ENCODE assay signal across 8 cellular contexts in the genomic region with DNA sequence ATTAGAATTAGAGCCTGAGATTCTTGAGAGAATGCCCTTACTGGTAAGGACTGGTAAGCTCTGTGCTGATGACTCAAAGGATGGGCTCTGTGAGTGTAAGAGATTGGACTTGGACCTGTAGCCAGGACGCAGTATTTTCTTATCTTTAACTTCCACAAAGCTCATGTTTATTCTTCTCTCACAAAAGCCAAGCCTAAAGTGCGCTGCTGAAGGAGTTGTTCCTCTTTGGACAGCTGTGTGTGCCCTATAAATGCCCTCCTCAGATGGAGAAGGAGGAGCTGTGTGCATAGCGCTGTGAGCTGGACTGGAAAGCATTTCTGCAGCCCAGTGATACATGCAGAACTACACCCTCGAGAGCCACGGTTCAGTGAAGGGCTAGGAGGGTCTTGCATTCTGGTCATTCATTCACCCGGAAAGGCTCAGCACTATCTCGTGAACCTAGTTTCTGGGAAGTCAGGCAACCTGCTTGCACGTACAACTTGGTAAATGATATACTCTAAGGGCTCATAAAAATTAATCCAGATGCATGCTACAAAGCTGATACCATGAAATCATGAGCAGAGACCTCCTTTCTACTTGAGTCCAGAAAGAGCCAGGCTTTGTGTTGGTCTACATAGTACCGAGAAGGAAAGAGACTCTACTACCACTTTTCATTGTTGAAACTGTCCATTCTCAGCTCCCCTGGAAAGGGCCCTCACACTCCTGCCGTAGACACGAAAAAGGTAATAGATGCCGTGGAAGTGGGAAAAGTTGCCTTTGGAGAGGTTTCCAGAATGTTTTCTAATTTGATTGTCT.
DNase-seq lines count a peak whose midpoint lies in the region; ATAC-seq and TF ChIP-seq lines count a peak whose summit lies in the region.
"Had no signal": no experiment of that assay in that cellular context is flagged by ENCODE, and none has a peak within 500 bp of the region (broad histone marks: within the 10 kb centered on the region; RNA-seq: fewer than 3 reads in every experiment).

No MANE protein-coding gene starts in this region.

- H3K4me1 Mint-ChIP-seq in naive thymus-derived CD8-positive, alpha-beta T cell, result peaks cover 0 to 12% (median under 1%) of the 10 kb centered on the region in 4 donors
- no peaks in the 10 kb centered on the region for H3K4me1 Mint-ChIP-seq in activated CD8-positive, alpha-beta memory T cell treated with anti-CD3 and anti-CD28 coated beads, Interleukin-2, amount 10 ng/mL, durations not matched to agents 7 days and 5 days
- H3K4me1 Mint-ChIP-seq: neural crest cell had no signal

- 46% methylated on average over 10 of the region's 12 CpGs for WGBS in right lobe of liver (ENCODE audit: insufficient coverage, low coverage, low lambda C conversion rate, missing lambda C conversion rate)

- DNase-seq in SJCRH30 (peak; percentile 20 to 52), right lobe of liver (peak in 1 of 3 donors; percentile 50), DMS153 treated with DMSO at 0.1 percent for 48 hours (lab: John Stamatoyannopoulos, UW; ENCODE audit: unreplicated experiment) (no peak)
- no peak for DNase-seq in naive thymus-derived CD8-positive, alpha-beta T cell
- DNase-seq in activated CD8-positive, alpha-beta memory T cell treated with anti-CD3 and anti-CD28 coated beads, Interleukin-2, amount 10 ng/mL, durations not matched to agents 7 days and 5 days, result no peak

- H3K27ac Mint-ChIP-seq in naive thymus-derived CD8-positive, alpha-beta T cell, result peak overlapping the region in 1 of 10 donors; percentile 7
- H3K27ac Mint-ChIP-seq in activated CD8-positive, alpha-beta memory T cell treated with anti-CD3 and anti-CD28 coated beads, Interleukin-2, amount 10 ng/mL, durations not matched to agents 7 days and 5 days, result no peak overlapping the region

- ATAC-seq in GM19023 (IDR thresholded peaks at IDR 0.05; ENCODE audit: unreplicated experiment) (peak; percentile 59), HG03103 (IDR thresholded peaks at IDR 0.05; ENCODE audit: low read depth, unreplicated experiment) (peak; percentile 73), right lobe of liver (peak; percentile 70 to 92 (median 86))
- ATAC-seq in naive thymus-derived CD8-positive, alpha-beta T cell, result no peak
- no peak for ATAC-seq in activated CD8-positive, alpha-beta memory T cell treated with anti-CD3 and anti-CD28 coated beads, Interleukin-2, amount 10 ng/mL, durations not matched to agents 7 days and 5 days

- intact Hi-C loops in right lobe of liver (cut with DNase I), result no loop called here

- no peak overlapping the region for H3K4me3 Mint-ChIP-seq in naive thymus-derived CD8-positive, alpha-beta T cell
- H3K4me3 Mint-ChIP-seq in activated CD8-positive, alpha-beta memory T cell treated with anti-CD3 and anti-CD28 coated beads, Interleukin-2, amount 10 ng/mL, durations not matched to agents 7 days and 5 days, result no peak overlapping the region
- H3K4me3 Mint-ChIP-seq: neural crest cell had no signal

- CTCF ChIA-PET in activated CD8-positive, alpha-beta memory T cell treated with anti-CD3 and anti-CD28 coated beads, Interleukin-2, amount 10 ng/mL, durations not matched to agents 7 days and 5 days (lab: Charles Lee), result no interaction called here

- no peak for TF ChIP-seq POLR2A in right lobe of liver (IDR thresholded peaks at IDR 0.05)

- H3K9me3 Mint-ChIP-seq in naive thymus-derived CD8-positive, alpha-beta T cell, result no peaks in the 10 kb centered on the region
- H3K9me3 Mint-ChIP-seq in activated CD8-positive, alpha-beta memory T cell treated with anti-CD3 and anti-CD28 coated beads, Interleukin-2, amount 10 ng/mL, durations not matched to agents 7 days and 5 days (ENCODE audit: low read depth), result no peaks in the 10 kb centered on the region
- H3K9me3 Mint-ChIP-seq: neural crest cell had no signal

- no peaks in the 10 kb centered on the region for H3K27me3 ChIP-seq in SJCRH30
- no peaks in the 10 kb centered on the region for H3K27me3 ChIP-seq in right lobe of liver

- no peaks in the 10 kb centered on the region for H3K36me3 ChIP-seq in SJCRH30
- H3K36me3 ChIP-seq in right lobe of liver, result no peaks in the 10 kb centered on the region

- H3K9me3 ChIP-seq in SJCRH30 (replicated peaks) (no peaks in the 10 kb centered on the region), right lobe of liver (no peaks in the 10 kb centered on the region)

- H3K4me3 ChIP-seq in SJCRH30 (no peak overlapping the region), right lobe of liver (no peak overlapping the region)

- TF ChIP-seq CTCF in right lobe of liver (IDR thresholded peaks at IDR 0.05), result no peak

- H3K4me1 ChIP-seq in SJCRH30 (0 out of 2 replicates have a peak, but pooled peaks cover 4% of the 10 kb centered on the region), right lobe of liver (peaks cover 0 to 14% (median 0%) of the 10 kb centered on the region in 4 donors)

- no peaks in the 10 kb centered on the region for H3K36me3 Mint-ChIP-seq in naive thymus-derived CD8-positive, alpha-beta T cell
- H3K36me3 Mint-ChIP-seq in activated CD8-positive, alpha-beta memory T cell treated with anti-CD3 and anti-CD28 coated beads, Interleukin-2, amount 10 ng/mL, durations not matched to agents 7 days and 5 days, result no peaks in the 10 kb centered on the region

- H3K27ac ChIP-seq in SJCRH30, result no peak overlapping the region
- H3K27ac ChIP-seq in right lobe of liver, result peak overlapping the region in 1 of 3 donors; percentile 52

- POLR2A ChIA-PET in naive thymus-derived CD8-positive, alpha-beta T cell (lab: Charles Lee), result interaction anchor here (1.2 kb wide), 1 partner anchor 11 kb away, joined by 4 read pairs; no protein-coding TSS in a partner anchor

- H3K27me3 Mint-ChIP-seq in naive thymus-derived CD8-positive, alpha-beta T cell, result no peaks in the 10 kb centered on the region
- no peaks in the 10 kb centered on the region for H3K27me3 Mint-ChIP-seq in activated CD8-positive, alpha-beta memory T cell treated with anti-CD3 and anti-CD28 coated beads, Interleukin-2, amount 10 ng/mL, durations not matched to agents 7 days and 5 days

Comparison
In these comparisons a context has a peak if more than half of its experiments do, and no peak if none do; other contexts are left out.
1. ATAC-seq: peak in GM19023 (single experiment), HG03103 (single experiment) and right lobe of liver (4 of 4); none in naive thymus-derived CD8-positive, alpha-beta T cell (0 of 2) and activated CD8-positive, alpha-beta memory T cell treated with anti-CD3 and anti-CD28 coated beads, Interleukin-2, amount 10 ng/mL, durations not matched to agents 7 days and 5 days (single experiment).
2. DNase-seq: peak in SJCRH30 (2 of 2); none in naive thymus-derived CD8-positive, alpha-beta T cell (0 of 10), DMS153 treated with DMSO at 0.1 percent for 48 hours (single experiment) and activated CD8-positive, alpha-beta memory T cell treated with anti-CD3 and anti-CD28 coated beads, Interleukin-2, amount 10 ng/mL, durations not matched to agents 7 days and 5 days (single experiment).